10 cellular contexts compared by ENCODE assay signal in genomic region chr1:212752934-212753497, GRCh38. TPM values are rescaled to one million over a fixed set of nuclear protein-coding genes. Genes with fewer than 3 reads are reported as not detected.
DNase-seq lines count a peak whose midpoint lies in the region; ATAC-seq, FAIRE-seq and TF ChIP-seq lines count a peak whose summit lies in the region.
"Had no signal": no experiment of that assay in that cellular context is flagged by ENCODE, and none has a peak within 500 bp of the region (broad histone marks: within the 10 kb centered on the region; RNA-seq: fewer than 3 reads in every experiment).

No MANE protein-coding gene starts in this region.

- H3K4me3 ChIP-seq in AG09309 (ENCODE audit: control insufficient read depth, low read depth, low read length) (peak overlapping the region; percentile 38), hepatocyte (no peak overlapping the region)
- H3K4me3 ChIP-seq: body of pancreas, lung had no signal

- no peaks in the 10 kb centered on the region for H3K9me2 ChIP-seq in hepatocyte (replicated peaks; ENCODE audit: insufficient read depth)

- DNase-seq in AG09309 (ENCODE audit: low read depth) (no peak), GM18507 (ENCODE audit: extremely low spot score, insufficient read length, low read depth) (no peak), RPMI8226 (peak; percentile 65), hepatocyte (ENCODE audit: low spot score) (no peak), HEK293T (ENCODE audit: extremely low spot score) (no peak), T-helper 9 cell (no peak)
- no peak for DNase-seq in stimulated activated CD4-positive, alpha-beta T cell treated with anti-CD3 and anti-CD28 coated beads, Interleukin-2, amount 100 ng/mL, for 48 hours
- DNase-seq: body of pancreas had no signal

- no peaks in the 10 kb centered on the region for H3K27me3 ChIP-seq in hepatocyte
- H3K27me3 ChIP-seq: body of pancreas had no signal

- H4K20me1 ChIP-seq in hepatocyte (ENCODE audit: insufficient read depth, poor library complexity, severe bottlenecking), result no peaks in the 10 kb centered on the region

- POLR2A ChIA-PET in HEK293T (lab: Yijun Ruan, JAX), result no interaction called here

- peak; percentile 47 for FAIRE-seq in GM18507 (lab: Jason Lieb, UNC)

- no peaks in the 10 kb centered on the region for H3K4me1 ChIP-seq in hepatocyte (ENCODE audit: insufficient read depth)

- H3K9me3 ChIP-seq in hepatocyte (ENCODE audit: low read depth), result no peaks in the 10 kb centered on the region
- H3K9me3 ChIP-seq: body of pancreas had no signal

- TF ChIP-seq CTCF in AG09309 (IDR thresholded peaks at IDR 0.05; ENCODE audit: control insufficient read depth, insufficient read depth, low read depth, low read length, missing control alignments), result no peak
- TF ChIP-seq CTCF in hepatocyte (IDR thresholded peaks at IDR 0.05; ENCODE audit: poor library complexity), result no peak

- H3K36me3 ChIP-seq in hepatocyte (replicated peaks; ENCODE audit: insufficient read depth, low read depth), result no peaks in the 10 kb centered on the region

- CTCF ChIA-PET in HEK293T (lab: Yijun Ruan, JAX), result no interaction called here

- H3K79me2 ChIP-seq in hepatocyte, result peaks cover 14% of the 10 kb centered on the region

- no peak for TF ChIP-seq POLR2A in GM18505 (IDR thresholded peaks at IDR 0.05; ENCODE audit: borderline replicate concordance, extremely low read depth, insufficient read depth, insufficient read length)

- ATAC-seq in GM18505 (IDR thresholded peaks at IDR 0.05; ENCODE audit: unreplicated experiment), result no peak
- ATAC-seq: body of pancreas had no signal

- WGBS in hepatocyte (ENCODE audit: low lambda C conversion rate, missing lambda C conversion rate), result 74% methylated on average over 3 of the region's 3 CpGs

- peak overlapping the region; percentile 26 for H3K4me2 ChIP-seq in hepatocyte

- no peak overlapping the region for H2AFZ ChIP-seq in hepatocyte

- no peak overlapping the region for H3K27ac ChIP-seq in hepatocyte

TF ChIP-seq in HEK293T, 16 proteins besides CTCF, POLR2A, EP300 and RAD21:
- TF ChIP-seq NFRKB (IDR thresholded peaks at IDR 0.05) (no peak), FOXK2 (IDR thresholded peaks at IDR 0.05) (no peak), PKNOX1 (IDR thresholded peaks at IDR 0.05) (no peak), FOXA1 (IDR thresholded peaks at IDR 0.05) (no peak), HDGF (IDR thresholded peaks at IDR 0.05; ENCODE audit: borderline replicate concordance) (no peak), SP1 (IDR thresholded peaks at IDR 0.05) (no peak), ARNT (IDR thresholded peaks at IDR 0.05) (no peak)

RNA-seq across cellular contexts. Expression of gene NSL1, which starts 38.6 kb away (rescaled TPM):
- total RNA-seq in hepatocyte, result 34.2 and 39.5 TPM in 2 replicates
- 25.1 and 27.2 TPM in 2 replicates for polyA plus RNA-seq in hepatocyte

RNA-seq across cellular contexts. Expression of gene TATDN3, which starts 38.7 kb away (rescaled TPM):
- 8.9 and 14.3 TPM in 2 replicates for total RNA-seq in hepatocyte
- 6.0 and 8.8 TPM in 2 replicates for polyA plus RNA-seq in hepatocyte

RNA-seq across cellular contexts. Expression of gene BATF3, which starts 53.4 kb away (rescaled TPM):
- total RNA-seq in hepatocyte, result 1.6 TPM in 1 of 2 replicates, not detected in the other
- 3.2 and 3.5 TPM in 2 replicates for polyA plus RNA-seq in hepatocyte
